Comparison of ENCODE assay signal across 1 cellular context in the genomic region with DNA sequence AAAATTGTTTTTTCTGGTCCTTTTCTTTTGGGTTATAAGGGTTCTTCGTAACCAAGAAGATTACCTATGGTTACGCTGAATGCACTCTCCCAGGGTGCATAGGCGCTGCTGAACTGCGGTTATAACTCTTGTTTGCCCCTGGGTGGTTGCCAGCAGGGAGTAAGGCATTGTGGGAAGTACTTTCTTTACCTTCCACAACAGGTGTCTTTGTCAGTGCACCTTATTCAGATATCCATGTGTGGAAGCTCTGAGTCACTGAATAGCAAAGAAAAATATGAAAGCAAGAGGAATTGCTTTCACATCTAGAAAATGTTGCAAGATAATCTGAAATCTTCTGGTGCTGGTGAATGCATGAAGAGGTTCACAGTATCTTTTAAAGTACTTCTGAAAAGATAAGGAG.
TF ChIP-seq lines count a peak whose summit lies in the region.

No MANE protein-coding gene starts in this region.

TF ChIP-seq in H1, 55 proteins besides CTCF, POLR2A, EP300 and RAD21 (continued from another document):
- TF ChIP-seq CHD7 (IDR thresholded peaks at IDR 0.05; ENCODE audit: insufficient replicate concordance, low read length) (peak; percentile 21), TAF1 (IDR thresholded peaks at IDR 0.05; ENCODE audit: low read depth, low read length) (peak; percentile 53; the same call in 1 of the 2 replicates), ZNF274 (IDR thresholded peaks at IDR 0.05; ENCODE audit: borderline replicate concordance, extremely low read depth, low read length) (no peak), RXRA (IDR thresholded peaks at IDR 0.05; ENCODE audit: insufficient read depth, low read depth, low read length) (no peak), TCF12 (IDR thresholded peaks at IDR 0.05; ENCODE audit: low read depth, low read length) (peak; percentile 47; the same call in 1 of the 2 replicates), TAF7 (optimal IDR thresholded peaks at IDR 0.05; ENCODE audit: borderline replicate concordance, low read depth, low read length) (peak; percentile 42), SRF (IDR thresholded peaks at IDR 0.05; ENCODE audit: low read depth, low read length) (no peak), TBP (IDR thresholded peaks at IDR 0.05; ENCODE audit: low read depth, low read length) (peak; percentile 56; the same call in 1 of the 2 replicates), JUND (IDR thresholded peaks at IDR 0.05; ENCODE audit: low read length) (peak; percentile 30; the same call in 1 of the 2 replicates), HDAC6 (IDR thresholded peaks at IDR 0.05; ENCODE audit: low read depth, low read length) (no peak), BCL11A (IDR thresholded peaks at IDR 0.05; ENCODE audit: low read depth in 2 of 2, low read length in 2 of 2) (no peak), SIN3A (conservative IDR thresholded peaks at IDR 0.05 in 1 of 2, IDR thresholded peaks at IDR 0.05 in 1 of 2; ENCODE audit: low read depth in 1 of 2, low read length in 2 of 2) (no peak), ATF3 (IDR thresholded peaks at IDR 0.05; ENCODE audit: insufficient read depth, low read depth, low read length) (no peak), CBX5 (IDR thresholded peaks at IDR 0.05; ENCODE audit: low read depth, low read length) (no peak)
